26 cellular contexts compared by ENCODE assay signal in the genomic region with DNA sequence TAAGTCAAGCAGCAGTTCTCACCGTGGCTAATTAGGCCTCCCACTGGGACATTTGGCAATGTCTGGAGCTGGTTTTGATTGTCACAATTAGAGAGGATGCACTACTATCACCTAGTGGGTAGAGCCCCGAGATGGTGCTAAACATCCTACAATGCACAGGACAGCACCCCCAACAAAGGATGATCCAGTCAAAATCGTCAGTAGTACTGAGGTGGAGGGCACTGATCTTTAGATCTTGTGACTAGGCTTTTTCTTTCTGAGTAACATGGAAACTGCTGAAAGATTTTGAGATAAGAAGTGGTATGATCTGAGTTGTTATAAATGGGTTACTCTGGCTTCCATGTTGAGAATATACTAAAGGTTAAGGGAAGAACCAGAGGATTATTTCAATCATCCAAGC. TPM values are rescaled to one million over a fixed set of nuclear protein-coding genes. Genes with fewer than 3 reads are reported as not detected.
DNase-seq lines count a peak whose midpoint lies in the region; ATAC-seq lines count a peak whose summit lies in the region.
"Had no signal": no experiment of that assay in that cellular context is flagged by ENCODE, and none has a peak within 500 bp of the region (broad histone marks: within the 10 kb centered on the region; RNA-seq: fewer than 3 reads in every experiment).

No MANE protein-coding gene starts in this region.

- H3K4me3 ChIP-seq in naive thymus-derived CD4-positive, alpha-beta T cell (ENCODE audit: low read length) = no peak overlapping the region
- H3K4me3 ChIP-seq: GM23248 had no signal

- no peaks in the 10 kb centered on the region for H3K4me1 ChIP-seq in naive thymus-derived CD4-positive, alpha-beta T cell (ENCODE audit: control insufficient read depth in 2 of 2, insufficient read depth in 2 of 2, low read length in 2 of 2)

- CTCF ChIA-PET in activated CD8-positive, alpha-beta memory T cell treated with anti-CD3 and anti-CD28 coated beads, Interleukin-2, amount 10 ng/mL, durations not matched to agents 7 days and 5 days (lab: Charles Lee) = no interaction called here
- CTCF ChIA-PET in naive thymus-derived CD4-positive, alpha-beta T cell (lab: Charles Lee) = no interaction called here

- POLR2A ChIA-PET in naive thymus-derived CD4-positive, alpha-beta T cell (lab: Charles Lee) = no interaction called here

- no peak overlapping the region for H3K27ac Mint-ChIP-seq in activated CD8-positive, alpha-beta memory T cell treated with anti-CD3 and anti-CD28 coated beads, Interleukin-2, amount 10 ng/mL, durations not matched to agents 7 days and 5 days
- H3K27ac Mint-ChIP-seq in naive thymus-derived CD4-positive, alpha-beta T cell = no peak overlapping the region

- H3K36me3 ChIP-seq in naive thymus-derived CD4-positive, alpha-beta T cell (ENCODE audit: control insufficient read depth in 2 of 3, insufficient read depth in 3 of 3, low read length in 3 of 3) = no peaks in the 10 kb centered on the region

- no peaks in the 10 kb centered on the region for H3K27me3 ChIP-seq in naive thymus-derived CD4-positive, alpha-beta T cell (ENCODE audit: control insufficient read depth in 2 of 2, insufficient read depth in 2 of 2, low read length in 2 of 2)

- H3K4me3 Mint-ChIP-seq in activated CD8-positive, alpha-beta memory T cell treated with anti-CD3 and anti-CD28 coated beads, Interleukin-2, amount 10 ng/mL, durations not matched to agents 7 days and 5 days = no peak overlapping the region
- no peak overlapping the region for H3K4me3 Mint-ChIP-seq in naive thymus-derived CD4-positive, alpha-beta T cell

- H3K36me3 Mint-ChIP-seq in activated CD8-positive, alpha-beta memory T cell treated with anti-CD3 and anti-CD28 coated beads, Interleukin-2, amount 10 ng/mL, durations not matched to agents 7 days and 5 days = no peaks in the 10 kb centered on the region
- peaks cover 0 to 4% (median 0%) of the 10 kb centered on the region in 5 donors for H3K36me3 Mint-ChIP-seq in naive thymus-derived CD4-positive, alpha-beta T cell

- no peaks in the 10 kb centered on the region for H3K9me3 ChIP-seq in naive thymus-derived CD4-positive, alpha-beta T cell (ENCODE audit: control insufficient read depth in 2 of 3, low read length in 3 of 3)

- ATAC-seq in activated CD8-positive, alpha-beta memory T cell treated with anti-CD3 and anti-CD28 coated beads, Interleukin-2, amount 10 ng/mL, durations not matched to agents 7 days and 5 days = peak; percentile 68
- ATAC-seq in stimulated activated naive CD8-positive, alpha-beta T cell treated with anti-CD3 and anti-CD28 coated beads, Interleukin-15, Interleukin-2, amounts not matched to agents 100 U/mL and 50 U/mL, for 24 hours = peak; percentile 49
- no peak for ATAC-seq in naive thymus-derived CD4-positive, alpha-beta T cell
- ATAC-seq: HepG2, PC-3 had no signal

- DNase-seq in NCI-H748 (lab: John Stamatoyannopoulos, UW; ENCODE audit: unreplicated experiment) (peak; percentile 39), NCI-H748 treated with DMSO at 0.1 percent for 48 hours (lab: John Stamatoyannopoulos, UW) (no peak)
- no peak for DNase-seq in activated CD8-positive, alpha-beta memory T cell treated with anti-CD3 and anti-CD28 coated beads, Interleukin-2, amount 10 ng/mL, durations not matched to agents 7 days and 5 days
- no peak for DNase-seq in activated CD8-positive, alpha-beta memory T cell treated with anti-CD3 and anti-CD28 coated beads, Interleukin-2, amount 50 U/mL, for 4 hours
- DNase-seq in stimulated activated CD4-positive, alpha-beta T cell treated with anti-CD3 and anti-CD28 coated beads, Interleukin-15, amount 100 ng/mL, for 24 hours = peak; percentile 15
- no peak for DNase-seq in stimulated activated CD4-positive, alpha-beta T cell treated with anti-CD3 and anti-CD28 coated beads, Interleukin-4, amount 100 ng/mL, for 4 hours
- no peak for DNase-seq in stimulated activated naive CD8-positive, alpha-beta T cell treated with anti-CD3 and anti-CD28 coated beads, Interleukin-15, Interleukin-2, amounts not matched to agents 100 U/mL and 50 U/mL, for 24 hours
- DNase-seq in naive thymus-derived CD4-positive, alpha-beta T cell = no peak
- DNase-seq: 8988T; DMS153; DND-41; GM23248; H7; Karpas-422; NCI-H1092; NCI-H1417 treated with DMSO at 0.1 percent for 48 hours; NCI-H187 treated with DMSO at 0.1 percent for 48 hours; NCI-H2171 treated with DMSO at 0.1 percent for 48 hours; NCI-H345; NCI-H510A treated with DMSO at 0.1 percent for 48 hours; NCI-H82; NK-92 treated with Interleukin-12 subunit alpha and Interleukin-12 subunit beta, amount 100 ng/mL, for 24 hours; PC-3 had no signal

- H3K9me3 Mint-ChIP-seq in activated CD8-positive, alpha-beta memory T cell treated with anti-CD3 and anti-CD28 coated beads, Interleukin-2, amount 10 ng/mL, durations not matched to agents 7 days and 5 days (ENCODE audit: low read depth) = no peaks in the 10 kb centered on the region
- H3K9me3 Mint-ChIP-seq in naive thymus-derived CD4-positive, alpha-beta T cell = peaks cover 0 to 4% (median 0%) of the 10 kb centered on the region in 11 donors

- intact Hi-C loops in naive thymus-derived CD4-positive, alpha-beta T cell (cut with micrococcal nuclease) = no loop called here

- H3K27me3 Mint-ChIP-seq in activated CD8-positive, alpha-beta memory T cell treated with anti-CD3 and anti-CD28 coated beads, Interleukin-2, amount 10 ng/mL, durations not matched to agents 7 days and 5 days = peaks cover 60% of the 10 kb centered on the region
- peaks cover 37 to 62% (median 52%) of the 10 kb centered on the region in 5 donors for H3K27me3 Mint-ChIP-seq in naive thymus-derived CD4-positive, alpha-beta T cell

- H3K4me1 Mint-ChIP-seq in activated CD8-positive, alpha-beta memory T cell treated with anti-CD3 and anti-CD28 coated beads, Interleukin-2, amount 10 ng/mL, durations not matched to agents 7 days and 5 days = peaks cover 7% of the 10 kb centered on the region
- H3K4me1 Mint-ChIP-seq in naive thymus-derived CD4-positive, alpha-beta T cell = peaks cover 0 to 4% (median under 1%) of the 10 kb centered on the region in 7 donors

- no peak overlapping the region for H3K27ac ChIP-seq in naive thymus-derived CD4-positive, alpha-beta T cell (ENCODE audit: low read depth, low read length)
- H3K27ac ChIP-seq: GM23248 had no signal

RNA-seq across cellular contexts. Expression of a gene that starts 12.0 kb away (rescaled TPM):
- total RNA-seq in activated CD8-positive, alpha-beta memory T cell treated with anti-CD3 and anti-CD28 coated beads, Interleukin-2, amount 10 ng/mL, durations not matched to agents 7 days and 5 days = 1 to 10 TPM in 1 of 2 experiments, not detected in 1; 1.6 TPM
- total RNA-seq in naive thymus-derived CD4-positive, alpha-beta T cell = 1 to 10 TPM in 1 of 5 experiments, not detected in 4; 1.9 TPM
- not detected for polyA plus RNA-seq in naive thymus-derived CD4-positive, alpha-beta T cell
- total RNA-seq: GM23248, H7, HT1080, PC-3 had no signal
- polyA plus RNA-seq: BJ, GM23248 had no signal

RNA-seq across cellular contexts. Expression of a gene that starts 37.3 kb away (rescaled TPM):
- not detected for total RNA-seq in activated CD8-positive, alpha-beta memory T cell treated with anti-CD3 and anti-CD28 coated beads, Interleukin-2, amount 10 ng/mL, durations not matched to agents 7 days and 5 days
- total RNA-seq in naive thymus-derived CD4-positive, alpha-beta T cell = not detected
- polyA plus RNA-seq in naive thymus-derived CD4-positive, alpha-beta T cell = not detected
- total RNA-seq: GM23248, H7, HepG2, HT1080, PC-3 had no signal
- polyA plus RNA-seq: BJ, GM23248, HepG2 had no signal

RNA-seq across cellular contexts. Expression of a gene that starts 59.8 kb away (rescaled TPM):
- total RNA-seq in activated CD8-positive, alpha-beta memory T cell treated with anti-CD3 and anti-CD28 coated beads, Interleukin-2, amount 10 ng/mL, durations not matched to agents 7 days and 5 days = not detected
- total RNA-seq in naive thymus-derived CD4-positive, alpha-beta T cell = not detected
- not detected for polyA plus RNA-seq in naive thymus-derived CD4-positive, alpha-beta T cell
- total RNA-seq: GM23248, H7, HepG2, HT1080, PC-3 had no signal
- polyA plus RNA-seq: BJ, GM23248, HepG2 had no signal

Comparison
In these comparisons a context has a peak if more than half of its experiments do, and no peak if none do; other contexts are left out.
1. DNase-seq: peak in NCI-H748 (single experiment) and stimulated activated CD4-positive, alpha-beta T cell treated with anti-CD3 and anti-CD28 coated beads, Interleukin-15, amount 100 ng/mL, for 24 hours (single experiment); none in NCI-H748 treated with DMSO at 0.1 percent for 48 hours (single experiment), activated CD8-positive, alpha-beta memory T cell treated with anti-CD3 and anti-CD28 coated beads, Interleukin-2, amount 10 ng/mL, durations not matched to agents 7 days and 5 days (single experiment), activated CD8-positive, alpha-beta memory T cell treated with anti-CD3 and anti-CD28 coated beads, Interleukin-2, amount 50 U/mL, for 4 hours (single experiment), stimulated activated CD4-positive, alpha-beta T cell treated with anti-CD3 and anti-CD28 coated beads, Interleukin-4, amount 100 ng/mL, for 4 hours (0 of 2), stimulated activated naive CD8-positive, alpha-beta T cell treated with anti-CD3 and anti-CD28 coated beads, Interleukin-15, Interleukin-2, amounts not matched to agents 100 U/mL and 50 U/mL, for 24 hours (single experiment) and naive thymus-derived CD4-positive, alpha-beta T cell (0 of 9).